Comparison of ENCODE assay signal across 9 cellular contexts in the genomic region with DNA sequence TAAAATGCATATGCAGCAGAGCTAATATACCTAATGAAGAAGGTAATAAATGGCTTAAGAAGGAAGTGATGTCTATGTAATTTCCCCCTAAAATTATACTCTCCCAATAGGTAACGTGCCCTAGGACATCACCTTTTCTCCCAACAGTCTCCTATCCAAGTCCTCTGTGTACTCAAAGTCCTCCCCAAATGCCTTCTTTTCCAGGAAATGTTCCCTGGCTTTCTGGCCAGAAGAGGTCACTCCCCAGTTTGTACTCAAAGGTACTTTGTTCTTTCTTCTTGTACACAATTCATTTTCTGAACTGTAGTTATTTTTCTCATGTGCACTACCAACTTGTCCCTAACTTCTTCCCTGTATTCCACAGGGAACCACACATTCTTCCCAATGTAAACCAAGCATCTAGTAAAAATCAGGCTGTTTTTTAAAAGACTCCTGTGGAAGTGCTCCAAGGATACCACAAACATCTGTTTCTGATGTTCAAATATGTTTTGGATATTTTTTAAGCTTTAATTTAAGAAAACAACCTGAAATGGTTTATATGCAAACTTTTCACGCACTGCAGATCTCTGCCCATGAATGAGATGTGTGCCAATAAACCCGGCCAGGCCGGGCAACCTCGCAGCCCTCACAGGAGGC.
A peak's percentile ranks its signal among the peaks of the same experiment; 100 is the strongest.
DNase-seq lines count a peak whose midpoint lies in the region; ATAC-seq, FAIRE-seq and TF ChIP-seq lines count a peak whose summit lies in the region.
"Had no signal": no experiment of that assay in that cellular context is flagged by ENCODE, and none has a peak within 500 bp of the region (broad histone marks: within the 10 kb centered on the region; RNA-seq: fewer than 3 reads in every experiment).

No MANE protein-coding gene starts in this region.

- H4K5ac ChIP-seq in H9 (ENCODE audit: insufficient read length, low read depth, low read length): no peak overlapping the region

- ATAC-seq in GM23338: no peak
- no peak for ATAC-seq in activated CD8-positive, alpha-beta T cell treated with anti-CD3 and anti-CD28 coated beads, Interleukin-2, amount 10 ng/mL, durations not matched to agents 7 days and 5 days
- peak; percentile 8 for ATAC-seq in left ventricle myocardium superior
- ATAC-seq in HG03108 (IDR thresholded peaks at IDR 0.05; ENCODE audit: unreplicated experiment): no peak

- DNase-seq in GM23338 (ENCODE audit: low spot score) (no peak), left ventricle myocardium superior (no peak), small intestine (peak; percentile 75), AML-193 (lab: John Stamatoyannopoulos, UW) (no peak), H9 (no peak), NCI-H1694 treated with DMSO at 0.1 percent for 48 hours (lab: John Stamatoyannopoulos, UW) (no peak)
- no peak for DNase-seq in activated CD8-positive, alpha-beta T cell treated with anti-CD3 and anti-CD28 coated beads, Interleukin-2, amount 10 ng/mL, durations not matched to agents 7 days and 5 days

- H3K4me3 ChIP-seq in GM23338 (no peak overlapping the region), small intestine (ENCODE audit: low read depth in 1 of 2, low read length in 2 of 2) (no peak overlapping the region)
- H3K4me3 ChIP-seq: lung had no signal

- H3K4ac ChIP-seq in H9 (ENCODE audit: low read depth, low read length): no peak overlapping the region

- H2AFZ ChIP-seq in GM23338 (no peak overlapping the region), H9 (ENCODE audit: low read length) (no peak overlapping the region)

- no peak overlapping the region for H2BK5ac ChIP-seq in H9 (ENCODE audit: insufficient read length, low read length)

- no peak overlapping the region for H3T11ph ChIP-seq in H9 (ENCODE audit: low read length)

- H3K9me2 ChIP-seq in GM23338 (ENCODE audit: insufficient read depth): no peaks in the 10 kb centered on the region

- no peak overlapping the region for H4K8ac ChIP-seq in H9 (replicated peaks; ENCODE audit: insufficient read length, low read depth, low read length)

- WGBS in small intestine, 3 donors: 8 to 40% (median 21%) methylated on average over 5 of the region's 5 CpGs
- WGBS in H9 (ENCODE audit: extremely low coverage, insufficient read length, low lambda C conversion rate): no CpG with 5 or more reads among the region's 5 CpGs

- H3K27me3 ChIP-seq in GM23338 (ENCODE audit: insufficient read depth): no peaks in the 10 kb centered on the region
- no peaks in the 10 kb centered on the region for H3K27me3 ChIP-seq in small intestine (ENCODE audit: control insufficient read depth in 2 of 2, insufficient read depth in 2 of 2, low read length in 2 of 2)
- no peaks in the 10 kb centered on the region for H3K27me3 ChIP-seq in H9 (ENCODE audit: insufficient read depth, low read length)

- H3K9me3 Mint-ChIP-seq in GM23338 (no peaks in the 10 kb centered on the region), H9 (no peaks in the 10 kb centered on the region)
- H3K9me3 Mint-ChIP-seq in activated CD8-positive, alpha-beta T cell treated with anti-CD3 and anti-CD28 coated beads, Interleukin-2, amount 10 ng/mL, durations not matched to agents 7 days and 5 days (ENCODE audit: insufficient read depth): no peaks in the 10 kb centered on the region

- H3K23ac ChIP-seq in H9 (ENCODE audit: insufficient read length, low read depth, low read length): no peak overlapping the region

- H2BK12ac ChIP-seq in H9 (ENCODE audit: insufficient read length, low read depth, low read length): no peak overlapping the region

- no peaks in the 10 kb centered on the region for H3K79me1 ChIP-seq in H9 (ENCODE audit: insufficient read depth, low read depth, low read length, poor library complexity, severe bottlenecking)

- no peak overlapping the region for H2AK5ac ChIP-seq in H9 (ENCODE audit: insufficient read length, low read length)

- no peak for TF ChIP-seq CTCF in GM23338 (conservative IDR thresholded peaks at IDR 0.05; ENCODE audit: low read depth in 2 of 2)
- no peak for TF ChIP-seq CTCF in H9 (conservative IDR thresholded peaks at IDR 0.05)

- CTCF ChIA-PET in activated CD8-positive, alpha-beta T cell treated with anti-CD3 and anti-CD28 coated beads, Interleukin-2, amount 10 ng/mL, durations not matched to agents 7 days and 5 days (lab: Charles Lee): interaction anchor here (0.9 to 5.8 kb wide), 7 partner anchors 11 to 101 kb away, joined by 3 to 31 read pairs (median 5); no protein-coding TSS in a partner anchor

- peaks cover 2% of the 10 kb centered on the region for H3K27me3 Mint-ChIP-seq in GM23338 (ENCODE audit: insufficient read depth, low read depth, poor library complexity)
- no peaks in the 10 kb centered on the region for H3K27me3 Mint-ChIP-seq in activated CD8-positive, alpha-beta T cell treated with anti-CD3 and anti-CD28 coated beads, Interleukin-2, amount 10 ng/mL, durations not matched to agents 7 days and 5 days (ENCODE audit: low read depth)
- H3K27me3 Mint-ChIP-seq in H9 (ENCODE audit: low read depth): no peaks in the 10 kb centered on the region

- no peaks in the 10 kb centered on the region for H3K9me3 ChIP-seq in small intestine (ENCODE audit: control insufficient read depth, low read depth)
- H3K9me3 ChIP-seq in H9 (ENCODE audit: control insufficient read depth, low read depth, low read length): no peaks in the 10 kb centered on the region

- H3K4me1 Mint-ChIP-seq in GM23338: peaks cover 17% of the 10 kb centered on the region
- peaks cover 41% of the 10 kb centered on the region for H3K4me1 Mint-ChIP-seq in activated CD8-positive, alpha-beta T cell treated with anti-CD3 and anti-CD28 coated beads, Interleukin-2, amount 10 ng/mL, durations not matched to agents 7 days and 5 days (ENCODE audit: low read depth)
- H3K4me1 Mint-ChIP-seq in H9: peaks cover 16 to 23% of the 10 kb centered on the region in 2 experiments

- no peak overlapping the region for H3K4me2 ChIP-seq in GM23338
- H3K4me2 ChIP-seq in H9 (ENCODE audit: insufficient read depth, insufficient read length, low read length): no peak overlapping the region

- H3K4me1 ChIP-seq in GM23338 (ENCODE audit: insufficient read depth) (no peaks in the 10 kb centered on the region), small intestine (ENCODE audit: control insufficient read depth in 2 of 2, insufficient read depth in 1 of 2, low read depth in 1 of 2, low read length in 1 of 2) (peaks cover 13 to 44% of the 10 kb centered on the region in 2 donors), H9 (ENCODE audit: insufficient read depth, low read length) (no peaks in the 10 kb centered on the region)

- peaks cover 4% of the 10 kb centered on the region; the same call in 1 of the 2 replicates for H4K20me1 ChIP-seq in GM23338 (replicated peaks; ENCODE audit: insufficient read depth)
- H4K20me1 ChIP-seq in H9 (ENCODE audit: control insufficient read depth, insufficient read depth, insufficient read length): no peaks in the 10 kb centered on the region

- no peak overlapping the region for H2BK120ac ChIP-seq in H9 (ENCODE audit: low read depth, low read length, poor library complexity, severe bottlenecking)

- H3K36me3 ChIP-seq in GM23338 (ENCODE audit: insufficient read depth): no peaks in the 10 kb centered on the region
- H3K36me3 ChIP-seq in small intestine (ENCODE audit: control insufficient read depth in 2 of 2, insufficient read depth in 2 of 2, low read length in 2 of 2): no peaks in the 10 kb centered on the region

- peak overlapping the region; percentile 32; the same call in 1 of the 2 replicates for H3K27ac Mint-ChIP-seq in GM23338
- H3K27ac Mint-ChIP-seq in activated CD8-positive, alpha-beta T cell treated with anti-CD3 and anti-CD28 coated beads, Interleukin-2, amount 10 ng/mL, durations not matched to agents 7 days and 5 days: peak overlapping the region; percentile 53
- 0 out of 7 replicates have a peak overlapping the region, but pooled peaks of 1 of the 3 experiments have one; percentile 44 for H3K27ac Mint-ChIP-seq in H9

- H3F3A ChIP-seq in GM23338 (replicated peaks; ENCODE audit: low read depth): no peaks in the 10 kb centered on the region; the same call in 1 of the 2 replicates

- no peak for FAIRE-seq in small intestine (lab: Jason Lieb, UNC)

- H4K91ac ChIP-seq in H9 (ENCODE audit: insufficient read length, low read depth, low read length): no peak overlapping the region

- POLR2A ChIA-PET in activated CD8-positive, alpha-beta T cell treated with anti-CD3 and anti-CD28 coated beads, Interleukin-2, amount 10 ng/mL, durations not matched to agents 7 days and 5 days (lab: Charles Lee): interaction anchor here (1.5 kb wide), 1 partner anchor 8 kb away, joined by 5 read pairs; no protein-coding TSS in a partner anchor

- no peak overlapping the region for H3K18ac ChIP-seq in H9 (ENCODE audit: insufficient read length, low read depth, low read length)

- no peak overlapping the region for H2BK15ac ChIP-seq in H9 (ENCODE audit: low read depth, low read length)

- no peaks in the 10 kb centered on the region; the same call in 1 of the 2 replicates for H3K79me2 ChIP-seq in GM23338 (replicated peaks; ENCODE audit: insufficient read depth)
- H3K79me2 ChIP-seq in H9 (ENCODE audit: insufficient read depth, low read length): no peaks in the 10 kb centered on the region

- H3K56ac ChIP-seq in H9 (ENCODE audit: insufficient read length, low read depth, low read length): no peak overlapping the region

- H3K14ac ChIP-seq in H9 (ENCODE audit: insufficient read depth, low read length): no peak overlapping the region

- H3K4me3 Mint-ChIP-seq in GM23338: no peak overlapping the region
- no peak overlapping the region for H3K4me3 Mint-ChIP-seq in activated CD8-positive, alpha-beta T cell treated with anti-CD3 and anti-CD28 coated beads, Interleukin-2, amount 10 ng/mL, durations not matched to agents 7 days and 5 days
- no peak overlapping the region for H3K4me3 Mint-ChIP-seq in H9

- H3K27ac ChIP-seq in GM23338 (ENCODE audit: low read depth) (no peak overlapping the region), small intestine (ENCODE audit: low read depth in 1 of 2, low read length in 1 of 2) (peak overlapping the region in 1 of 2 donors; percentile 91), H9 (ENCODE audit: insufficient read length, low read depth, low read length) (no peak overlapping the region)

- intact Hi-C loops in left ventricle myocardium superior (cut with micrococcal nuclease): no loop called here

- no peaks in the 10 kb centered on the region for H3K23me2 ChIP-seq in H9 (ENCODE audit: insufficient read length, low read depth, low read length, poor library complexity, severe bottlenecking)

- H2BK20ac ChIP-seq in H9 (ENCODE audit: low read depth, low read length, poor library complexity, severe bottlenecking): no peak overlapping the region

- H3K9ac ChIP-seq in H9 (ENCODE audit: extremely low read depth, insufficient read length, low read length): no peak overlapping the region

- no peaks in the 10 kb centered on the region for H3K36me3 Mint-ChIP-seq in GM23338 (ENCODE audit: low read depth)
- no peaks in the 10 kb centered on the region for H3K36me3 Mint-ChIP-seq in activated CD8-positive, alpha-beta T cell treated with anti-CD3 and anti-CD28 coated beads, Interleukin-2, amount 10 ng/mL, durations not matched to agents 7 days and 5 days (ENCODE audit: low read depth)
- no peaks in the 10 kb centered on the region for H3K36me3 Mint-ChIP-seq in H9 (ENCODE audit: insufficient read depth in 1 of 3, low read depth in 3 of 3)

TF ChIP-seq in GM23338, 12 proteins besides CTCF, POLR2A, EP300 and RAD21 (continues in another document):
- no peak for TF ChIP-seq NANOG (IDR thresholded peaks at IDR 0.05; ENCODE audit: borderline replicate concordance)
